In genomic region chr12:131941987-131942341, GRCh38 we compare ENCODE assay signal across 1 cellular context.
A peak's percentile ranks its signal among the peaks of the same experiment; 100 is the strongest.
TF ChIP-seq lines count a peak whose summit lies in the region.

No MANE protein-coding gene starts in this region.

TF ChIP-seq in HepG2, 621 proteins besides CTCF, POLR2A, EP300 and RAD21:
- TF ChIP-seq ZNF614 (CRISPR knock-in tag; IDR thresholded peaks at IDR 0.05; ENCODE audit: borderline replicate concordance) = no peak
- TF ChIP-seq ZNF629 (CRISPR knock-in tag; conservative IDR thresholded peaks at IDR 0.05) = peak; percentile 48; the same call in 1 of the 2 replicates
